Comparison of ENCODE assay signal across 1 cellular context in the genomic region with DNA sequence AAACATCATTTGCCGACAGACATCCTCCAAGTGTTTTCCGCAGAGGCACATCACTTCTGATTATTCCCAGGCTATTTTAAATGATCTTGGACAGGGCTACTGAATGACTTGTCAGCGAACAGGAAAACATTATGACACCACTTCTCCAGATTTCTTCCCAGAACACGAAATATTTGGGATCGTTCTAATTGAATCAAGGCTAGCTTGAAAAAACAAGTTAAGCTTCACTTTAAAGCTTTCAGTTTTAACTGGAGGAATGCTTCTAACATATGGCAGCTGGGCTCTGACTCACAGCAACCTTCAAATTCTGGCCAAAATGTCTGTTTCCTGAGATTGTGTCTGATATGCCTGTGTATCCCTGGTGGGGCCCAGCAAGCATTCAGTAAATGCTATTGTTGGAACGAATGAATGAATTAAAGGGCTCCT.
TF ChIP-seq lines count a peak whose summit lies in the region.

No MANE protein-coding gene starts in this region.

TF ChIP-seq in SK-N-SH, 30 proteins besides CTCF, POLR2A, EP300 and RAD21 (continued from another document):
- TF ChIP-seq, protein P1, sequence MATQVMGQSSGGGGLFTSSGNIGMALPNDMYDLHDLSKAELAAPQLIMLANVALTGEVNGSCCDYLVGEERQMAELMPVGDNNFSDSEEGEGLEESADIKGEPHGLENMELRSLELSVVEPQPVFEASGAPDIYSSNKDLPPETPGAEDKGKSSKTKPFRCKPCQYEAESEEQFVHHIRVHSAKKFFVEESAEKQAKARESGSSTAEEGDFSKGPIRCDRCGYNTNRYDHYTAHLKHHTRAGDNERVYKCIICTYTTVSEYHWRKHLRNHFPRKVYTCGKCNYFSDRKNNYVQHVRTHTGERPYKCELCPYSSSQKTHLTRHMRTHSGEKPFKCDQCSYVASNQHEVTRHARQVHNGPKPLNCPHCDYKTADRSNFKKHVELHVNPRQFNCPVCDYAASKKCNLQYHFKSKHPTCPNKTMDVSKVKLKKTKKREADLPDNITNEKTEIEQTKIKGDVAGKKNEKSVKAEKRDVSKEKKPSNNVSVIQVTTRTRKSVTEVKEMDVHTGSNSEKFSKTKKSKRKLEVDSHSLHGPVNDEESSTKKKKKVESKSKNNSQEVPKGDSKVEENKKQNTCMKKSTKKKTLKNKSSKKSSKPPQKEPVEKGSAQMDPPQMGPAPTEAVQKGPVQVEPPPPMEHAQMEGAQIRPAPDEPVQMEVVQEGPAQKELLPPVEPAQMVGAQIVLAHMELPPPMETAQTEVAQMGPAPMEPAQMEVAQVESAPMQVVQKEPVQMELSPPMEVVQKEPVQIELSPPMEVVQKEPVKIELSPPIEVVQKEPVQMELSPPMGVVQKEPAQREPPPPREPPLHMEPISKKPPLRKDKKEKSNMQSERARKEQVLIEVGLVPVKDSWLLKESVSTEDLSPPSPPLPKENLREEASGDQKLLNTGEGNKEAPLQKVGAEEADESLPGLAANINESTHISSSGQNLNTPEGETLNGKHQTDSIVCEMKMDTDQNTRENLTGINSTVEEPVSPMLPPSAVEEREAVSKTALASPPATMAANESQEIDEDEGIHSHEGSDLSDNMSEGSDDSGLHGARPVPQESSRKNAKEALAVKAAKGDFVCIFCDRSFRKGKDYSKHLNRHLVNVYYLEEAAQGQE (IDR thresholded peaks at IDR 0.05; ENCODE audit: low read depth, low read length): no peak
- TF ChIP-seq JUND (IDR thresholded peaks at IDR 0.05): peak; percentile 76
- TF ChIP-seq TCF12 (IDR thresholded peaks at IDR 0.05): peak; percentile 95
- TF ChIP-seq EZH2phosphoT487 (IDR thresholded peaks at IDR 0.05; ENCODE audit: borderline replicate concordance, low read depth): no peak
- no peak for TF ChIP-seq YY1 (IDR thresholded peaks at IDR 0.05; ENCODE audit: low read depth)
- peak; percentile 74 for TF ChIP-seq NFIC (IDR thresholded peaks at IDR 0.05; ENCODE audit: borderline replicate concordance)
- TF ChIP-seq, protein P2, sequence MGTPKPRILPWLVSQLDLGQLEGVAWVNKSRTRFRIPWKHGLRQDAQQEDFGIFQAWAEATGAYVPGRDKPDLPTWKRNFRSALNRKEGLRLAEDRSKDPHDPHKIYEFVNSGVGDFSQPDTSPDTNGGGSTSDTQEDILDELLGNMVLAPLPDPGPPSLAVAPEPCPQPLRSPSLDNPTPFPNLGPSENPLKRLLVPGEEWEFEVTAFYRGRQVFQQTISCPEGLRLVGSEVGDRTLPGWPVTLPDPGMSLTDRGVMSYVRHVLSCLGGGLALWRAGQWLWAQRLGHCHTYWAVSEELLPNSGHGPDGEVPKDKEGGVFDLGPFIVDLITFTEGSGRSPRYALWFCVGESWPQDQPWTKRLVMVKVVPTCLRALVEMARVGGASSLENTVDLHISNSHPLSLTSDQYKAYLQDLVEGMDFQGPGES (IDR thresholded peaks at IDR 0.05; ENCODE audit: low read depth, low read length): no peak
- TF ChIP-seq MXI1 (IDR thresholded peaks at IDR 0.05; ENCODE audit: low read depth, low read length): no peak
- no peak for TF ChIP-seq CHD2 (IDR thresholded peaks at IDR 0.05; ENCODE audit: low read length, partially characterized antibody)
- no peak for TF ChIP-seq FOXJ3 (CRISPR knock-in tag; IDR thresholded peaks at IDR 0.05)
- TF ChIP-seq FOXM1 (IDR thresholded peaks at IDR 0.05; ENCODE audit: low read depth): 0 out of 2 replicates have a peak, but pooled peaks have one; percentile 20
- TF ChIP-seq SIN3A (IDR thresholded peaks at IDR 0.05; ENCODE audit: borderline replicate concordance, low read depth, low read length): no peak; the same call in 1 of the 2 replicates
- TF ChIP-seq RXRA (IDR thresholded peaks at IDR 0.05; ENCODE audit: borderline replicate concordance, low read depth): no peak; the same call in 1 of the 2 replicates
- no peak for TF ChIP-seq GABPA (IDR thresholded peaks at IDR 0.05; ENCODE audit: low read depth)
- TF ChIP-seq MEF2A (IDR thresholded peaks at IDR 0.05; ENCODE audit: borderline replicate concordance, low read depth): no peak
- peak; percentile 58; the same call in 1 of the 2 replicates for TF ChIP-seq TEAD4 (IDR thresholded peaks at IDR 0.05; ENCODE audit: borderline replicate concordance, insufficient read depth)
- TF ChIP-seq, protein P3, sequence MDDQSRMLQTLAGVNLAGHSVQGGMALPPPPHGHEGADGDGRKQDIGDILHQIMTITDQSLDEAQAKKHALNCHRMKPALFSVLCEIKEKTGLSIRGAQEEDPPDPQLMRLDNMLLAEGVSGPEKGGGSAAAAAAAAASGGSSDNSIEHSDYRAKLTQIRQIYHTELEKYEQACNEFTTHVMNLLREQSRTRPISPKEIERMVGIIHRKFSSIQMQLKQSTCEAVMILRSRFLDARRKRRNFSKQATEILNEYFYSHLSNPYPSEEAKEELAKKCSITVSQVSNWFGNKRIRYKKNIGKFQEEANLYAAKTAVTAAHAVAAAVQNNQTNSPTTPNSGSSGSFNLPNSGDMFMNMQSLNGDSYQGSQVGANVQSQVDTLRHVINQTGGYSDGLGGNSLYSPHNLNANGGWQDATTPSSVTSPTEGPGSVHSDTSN (IDR thresholded peaks at IDR 0.05): peak; percentile 95
- no peak for TF ChIP-seq NRF1 (IDR thresholded peaks at IDR 0.05; ENCODE audit: low read depth, low read length)
